ENCODE assay signal across 9 cellular contexts in genomic region chr13:114226699-114227323, GRCh38. TPM values are rescaled to one million over a fixed set of nuclear protein-coding genes. Genes with fewer than 3 reads are reported as not detected.
DNase-seq lines count a peak whose midpoint lies in the region; ATAC-seq and TF ChIP-seq lines count a peak whose summit lies in the region.
"Had no signal": no experiment of that assay in that cellular context is flagged by ENCODE, and none has a peak within 500 bp of the region (broad histone marks: within the 10 kb centered on the region; RNA-seq: fewer than 3 reads in every experiment).

No MANE protein-coding gene starts in this region.

- peaks cover 9 to 12% (median 11%) of the 10 kb centered on the region in 3 donors for H3K27me3 Mint-ChIP-seq in CD14-positive monocyte (ENCODE audit: low read depth in 3 of 3)
- no peaks in the 10 kb centered on the region for H3K27me3 Mint-ChIP-seq in endodermal cell (ENCODE audit: insufficient read depth)

- H3K9me3 ChIP-seq in endodermal cell (ENCODE audit: control insufficient read depth, low read length): no peaks in the 10 kb centered on the region

- peak overlapping the region in 1 of 7 donors; percentile 43 for H3K27ac Mint-ChIP-seq in CD14-positive monocyte
- peak overlapping the region; percentile 68 for H3K27ac Mint-ChIP-seq in endodermal cell

- no peaks in the 10 kb centered on the region for H3K36me3 ChIP-seq in endodermal cell (ENCODE audit: control insufficient read depth, insufficient read depth, low read length)

- H3K36me3 Mint-ChIP-seq in CD14-positive monocyte (no peaks in the 10 kb centered on the region), endodermal cell (ENCODE audit: low read depth) (no peaks in the 10 kb centered on the region)

- no peak overlapping the region for H3K4me3 ChIP-seq in HL-60 (replicated peaks; ENCODE audit: insufficient read depth, low read length)
- H3K4me3 ChIP-seq in endodermal cell (ENCODE audit: low read length): no peak overlapping the region

- no peak overlapping the region for H3K4me3 Mint-ChIP-seq in CD14-positive monocyte
- H3K4me3 Mint-ChIP-seq in endodermal cell: peak overlapping the region; percentile 36

- H3K4me1 Mint-ChIP-seq in CD14-positive monocyte: peaks cover 42% of the 10 kb centered on the region
- H3K4me1 Mint-ChIP-seq in endodermal cell: peaks cover 48% of the 10 kb centered on the region

- 10 to 16% methylated on average over 11 to 19 of the region's 19 CpGs for WGBS in endodermal cell (ENCODE audit: insufficient coverage in 1 of 2, insufficient read length in 1 of 2), 2 experiments

- H3K27me3 ChIP-seq in HL-60 (ENCODE audit: insufficient read depth, poor library complexity, severe bottlenecking) (no peaks in the 10 kb centered on the region), endodermal cell (ENCODE audit: control insufficient read depth, insufficient read depth, low read length, poor library complexity, severe bottlenecking) (no peaks in the 10 kb centered on the region)

- intact Hi-C loops in CD14-positive monocyte (cut with micrococcal nuclease): loop anchor here (1.0 to 5.0 kb wide), 3 partner anchors 110 to 276 kb away; no protein-coding TSS in a partner anchor

- peak; percentile 68 for DNase-seq in CD14-positive monocyte (ENCODE audit: low spot score)
- peak; percentile 64 to 87 for DNase-seq in HL-60 (ENCODE audit: low read depth in 1 of 2, low spot score in 1 of 2)
- peak; percentile 65 to 73 for DNase-seq in NOMO-1 (lab: John Stamatoyannopoulos, UW; ENCODE audit: unreplicated experiment in 2 of 2)
- peak; percentile 68 to 88 (median 82) for DNase-seq in activated CD8-positive, alpha-beta memory T cell treated with anti-CD3 and anti-CD28 coated beads for 48 hours (ENCODE audit: low read depth in 2 of 3, low spot score in 2 of 3)
- peak; percentile 98 for DNase-seq in endodermal cell
- DNase-seq in middle frontal gyrus (ENCODE audit: extremely low spot score, low spot score): peak; percentile 63
- DNase-seq in stimulated activated CD8-positive, alpha-beta memory T cell treated with anti-CD3 and anti-CD28 coated beads, Interleukin-4, amount 100 ng/mL, for 24 hours (ENCODE audit: low read depth): peak; percentile 75

- no peak overlapping the region for H3K9ac ChIP-seq in endodermal cell (ENCODE audit: extremely low read depth, low read length, poor library complexity, severe bottlenecking)

- ATAC-seq in GM19372 (IDR thresholded peaks at IDR 0.05; ENCODE audit: low read depth, unreplicated experiment): peak; percentile 77

- no peak overlapping the region for H3K27ac ChIP-seq in HL-60 (replicated peaks)
- H3K27ac ChIP-seq in endodermal cell (ENCODE audit: low read depth, low read length): no peak overlapping the region

- H3K9me3 Mint-ChIP-seq in CD14-positive monocyte (no peaks in the 10 kb centered on the region), endodermal cell (peaks cover 1% of the 10 kb centered on the region)

- H3K4me1 ChIP-seq in endodermal cell (ENCODE audit: control insufficient read depth, insufficient read depth, low read length): peaks cover 13% of the 10 kb centered on the region

- TF ChIP-seq CTCF in CD14-positive monocyte (IDR thresholded peaks at IDR 0.05) (peak; percentile 83), HL-60 (IDR thresholded peaks at IDR 0.05; ENCODE audit: insufficient read depth, low read length) (peak; percentile 89), endodermal cell (conservative IDR thresholded peaks at IDR 0.05) (peak; percentile 92)

RNA-seq across cellular contexts. Expression of gene CDC16, which starts 7.9 kb away (rescaled TPM):
- polyA plus RNA-seq in CD14-positive monocyte: 10 to 100 TPM; 15.6 to 21.1 TPM
- total RNA-seq in endodermal cell: 10 to 100 TPM; 89.7 to 90.8 TPM
- polyA plus RNA-seq in endodermal cell (2013, experiment 1 of 2): 85.0 TPM
- polyA plus RNA-seq in endodermal cell (2013, experiment 2 of 2): 77.8 TPM

RNA-seq across cellular contexts. Expression of gene CFAP97D2, which starts 47.8 kb away (rescaled TPM):
- polyA plus RNA-seq in CD14-positive monocyte: under 1 TPM in 1 of 2 donors, not detected in 1; 0.21 TPM
- total RNA-seq in endodermal cell: not detected
- not detected for polyA plus RNA-seq in endodermal cell (2013, experiment 1 of 2)
- polyA plus RNA-seq in endodermal cell (2013, experiment 2 of 2): not detected
- total RNA-seq: T-helper 2 cell treated with Interferon-gamma antibody and Interleukin-4, amounts not matched to agents 100 ng/mL and 5 ng/mL, for 36 hours had no signal

RNA-seq across cellular contexts. Expression of gene UPF3A, which starts 54.6 kb away (rescaled TPM):
- 1 to 10 TPM; 6.1 to 7.0 TPM for polyA plus RNA-seq in CD14-positive monocyte
- total RNA-seq in endodermal cell: 10 to 100 TPM; 56.5 to 81.2 TPM
- polyA plus RNA-seq in endodermal cell (2013, experiment 1 of 2): 74.4 TPM
- 78.5 TPM for polyA plus RNA-seq in endodermal cell (2013, experiment 2 of 2)
